Comparison of ENCODE assay signal across 16 cellular contexts in the genomic region with DNA sequence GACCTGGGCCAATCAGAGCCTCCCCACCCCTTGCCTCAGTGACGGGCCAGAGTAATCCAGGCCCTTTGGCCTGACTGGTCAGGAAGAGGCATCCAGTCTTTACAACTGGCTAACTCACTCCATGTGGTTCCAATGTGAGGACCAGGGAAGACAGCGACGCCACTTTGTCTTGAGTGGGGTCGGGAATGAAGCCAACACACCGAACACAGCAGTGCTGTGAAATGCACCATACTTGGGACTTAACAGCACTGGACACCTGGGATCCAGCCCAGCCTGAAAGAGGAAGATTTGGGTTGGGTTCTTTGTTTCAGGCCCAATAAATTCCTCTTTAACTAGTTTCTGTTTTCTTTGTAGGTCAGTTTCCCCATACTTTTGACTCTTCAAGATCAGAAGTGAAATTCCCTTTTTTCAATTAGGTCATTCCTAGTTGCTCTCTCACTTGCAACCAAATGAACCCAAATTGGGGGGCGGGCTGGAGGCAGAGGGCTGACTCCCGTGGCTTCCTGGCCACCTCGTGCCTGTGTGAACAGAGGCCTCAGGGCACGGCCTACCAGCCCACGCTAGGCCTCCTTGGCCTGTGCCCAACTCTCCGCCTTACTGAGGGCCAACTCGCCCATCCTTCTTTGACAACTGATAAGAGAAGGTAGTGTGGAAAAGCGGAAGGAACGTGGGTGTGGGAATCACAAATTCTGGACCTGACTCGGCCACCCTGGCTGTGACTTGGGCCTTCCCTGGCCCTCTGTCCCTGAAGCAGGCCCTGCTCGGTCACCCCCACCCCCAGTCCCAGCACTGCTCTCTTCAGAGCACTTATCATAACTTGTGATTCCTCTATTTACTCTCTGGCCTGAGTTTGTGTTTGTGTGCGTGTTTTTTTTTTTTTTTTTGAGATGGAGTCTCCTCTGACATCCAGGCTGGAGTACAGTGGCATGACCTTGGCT. TPM values are rescaled to one million over a fixed set of nuclear protein-coding genes. Genes with fewer than 3 reads are reported as not detected.
DNase-seq lines count a peak whose midpoint lies in the region; ATAC-seq and TF ChIP-seq lines count a peak whose summit lies in the region.
"Had no signal": no experiment of that assay in that cellular context is flagged by ENCODE, and none has a peak within 500 bp of the region (broad histone marks: within the 10 kb centered on the region; RNA-seq: fewer than 3 reads in every experiment).

No MANE protein-coding gene starts in this region.

- H3K27me3 ChIP-seq in thyroid gland, result no peaks in the 10 kb centered on the region

- peaks cover 2% of the 10 kb centered on the region for H3K9me3 Mint-ChIP-seq in activated CD4-positive, alpha-beta T cell treated with anti-CD3 and anti-CD28 coated beads for 36 hours (ENCODE audit: low read depth)
- H3K9me3 Mint-ChIP-seq: activated T-helper 17 cell treated with anti-CD3 and anti-CD28 coated beads, Interleukin-2, amount 50 U/mL, for 72 hours had no signal

- 40 to 45% methylated on average over 17 of the region's 17 CpGs for WGBS in thyroid gland, 2 donors

- no peak for TF ChIP-seq CTCF in thyroid gland (IDR thresholded peaks at IDR 0.05)
- no peak for TF ChIP-seq CTCF in GM10248 (IDR thresholded peaks at IDR 0.05; ENCODE audit: control extremely low read depth, extremely low read depth, low read depth, missing control alignments)

- peak; percentile 59 for DNase-seq in NCI-H226
- peak; percentile 40 for DNase-seq in dermis blood vessel endothelial cell
- peak; percentile 37 for DNase-seq in mucosa of gallbladder (ENCODE audit: low spot score)
- DNase-seq in thyroid gland, result peak; percentile 73 to 83
- DNase-seq in GM10248 (ENCODE audit: extremely low spot score), result no peak
- DNase-seq in activated CD4-positive, CD25-positive, alpha-beta regulatory T cell treated with anti-CD3 and anti-CD28 coated beads, Interleukin-2, amount 50 U/mL, for 72 hours, result no peak
- no peak for DNase-seq in activated CD4-positive, alpha-beta T cell treated with anti-CD3 and anti-CD28 coated beads for 36 hours
- DNase-seq: brain microvascular endothelial cell; GDM1; HFFc6; NCI-H187; NCI-H748 treated with DMSO at 0.1 percent for 48 hours; stimulated activated CD4-positive, alpha-beta T cell treated with anti-CD3 and anti-CD28 coated beads, Interleukin-2, amount 100 ng/mL, for 24 hours had no signal

- no peaks in the 10 kb centered on the region for H3K9me3 ChIP-seq in thyroid gland

- no peak overlapping the region for H3K27ac Mint-ChIP-seq in activated CD4-positive, alpha-beta T cell treated with anti-CD3 and anti-CD28 coated beads for 36 hours
- H3K27ac Mint-ChIP-seq: activated T-helper 17 cell treated with anti-CD3 and anti-CD28 coated beads, Interleukin-2, amount 50 U/mL, for 72 hours; HFFc6 had no signal

- peaks cover 14% of the 10 kb centered on the region for H3K27me3 Mint-ChIP-seq in activated CD4-positive, alpha-beta T cell treated with anti-CD3 and anti-CD28 coated beads for 36 hours

- no peak overlapping the region for H3K4me3 ChIP-seq in thyroid gland (replicated peaks in 1 of 3)

- POLR2A ChIA-PET in GM10248 (lab: Yijun Ruan, JAX), result no interaction called here
- POLR2A ChIA-PET in activated CD4-positive, alpha-beta T cell treated with anti-CD3 and anti-CD28 coated beads for 36 hours (lab: Charles Lee), result no interaction called here

- no peaks in the 10 kb centered on the region for H3K36me3 ChIP-seq in thyroid gland
- H3K36me3 ChIP-seq: brain microvascular endothelial cell had no signal

- TF ChIP-seq POLR2A in thyroid gland (IDR thresholded peaks at IDR 0.05), result no peak

- H3K4me1 Mint-ChIP-seq in activated CD4-positive, alpha-beta T cell treated with anti-CD3 and anti-CD28 coated beads for 36 hours, result no peaks in the 10 kb centered on the region
- H3K4me1 Mint-ChIP-seq: activated T-helper 17 cell treated with anti-CD3 and anti-CD28 coated beads, Interleukin-2, amount 50 U/mL, for 72 hours had no signal

- no peak overlapping the region for H3K4me3 Mint-ChIP-seq in activated CD4-positive, alpha-beta T cell treated with anti-CD3 and anti-CD28 coated beads for 36 hours
- H3K4me3 Mint-ChIP-seq: activated T-helper 17 cell treated with anti-CD3 and anti-CD28 coated beads, Interleukin-2, amount 50 U/mL, for 72 hours; HFFc6 had no signal

- H3K4me1 ChIP-seq in thyroid gland, result peaks cover 6 to 45% of the 10 kb centered on the region in 2 donors
- H3K4me1 ChIP-seq: parathyroid adenoma had no signal

- H3K36me3 Mint-ChIP-seq in activated CD4-positive, alpha-beta T cell treated with anti-CD3 and anti-CD28 coated beads for 36 hours (ENCODE audit: low read depth), result peaks cover 1% of the 10 kb centered on the region

- intact Hi-C loops in thyroid gland (cut with DNase I), result no loop called here
- intact Hi-C loops in activated CD4-positive, alpha-beta T cell treated with anti-CD3 and anti-CD28 coated beads for 36 hours (cut with DNase I, micrococcal nuclease), result no loop called here

- peak overlapping the region; percentile 70 to 87 (median 72) for H3K27ac ChIP-seq in thyroid gland
- H3K27ac ChIP-seq: brain microvascular endothelial cell, parathyroid adenoma had no signal

- CTCF ChIA-PET in GM10248 (lab: Yijun Ruan, JAX), result interaction anchor here (1.0 to 1.6 kb wide), 2 partner anchors 18 to 43 kb away, joined by 3 to 4 read pairs; no protein-coding TSS in a partner anchor
- CTCF ChIA-PET in activated CD4-positive, alpha-beta T cell treated with anti-CD3 and anti-CD28 coated beads for 36 hours (lab: Charles Lee), result no interaction called here

- no peak for ATAC-seq in HG02973 (IDR thresholded peaks at IDR 0.05; ENCODE audit: unreplicated experiment)
- no peak for ATAC-seq in activated CD4-positive, alpha-beta T cell treated with anti-CD3 and anti-CD28 coated beads for 36 hours
- ATAC-seq: activated T-helper 17 cell treated with anti-CD3 and anti-CD28 coated beads, Interleukin-2, amount 50 U/mL, for 72 hours had no signal

RNA-seq across cellular contexts. Expression of a gene that starts 17.0 kb away (rescaled TPM):
- 92.1 and 131 TPM in 2 replicates for total RNA-seq in dermis blood vessel endothelial cell
- 74.8 TPM for total RNA-seq in mucosa of gallbladder
- 10 to 100 TPM; 39.4 to 90.6 (median 55.4) TPM for total RNA-seq in thyroid gland
- under 1 TPM in 1 of 2 experiments, not detected in 1; 0.09 TPM for total RNA-seq in activated CD4-positive, alpha-beta T cell treated with anti-CD3 and anti-CD28 coated beads for 36 hours

Comparison
In these comparisons a context has a peak if more than half of its experiments do, and no peak if none do; other contexts are left out.
1. DNase-seq: peak in NCI-H226 (single experiment), dermis blood vessel endothelial cell (single experiment), mucosa of gallbladder (single experiment) and thyroid gland (2 of 2); none in GM10248 (single experiment), activated CD4-positive, CD25-positive, alpha-beta regulatory T cell treated with anti-CD3 and anti-CD28 coated beads, Interleukin-2, amount 50 U/mL, for 72 hours (single experiment) and activated CD4-positive, alpha-beta T cell treated with anti-CD3 and anti-CD28 coated beads for 36 hours (single experiment).
2. RNA of a gene that starts 17.0 kb away (total RNA-seq): 92.1 to 131 TPM in dermis blood vessel endothelial cell, 74.8 TPM in mucosa of gallbladder (single experiment) and 39.4 to 90.6 TPM in thyroid gland; 0.09 TPM in activated CD4-positive, alpha-beta T cell treated with anti-CD3 and anti-CD28 coated beads for 36 hours; every median in the first group is over 10 times any median in the second.